Comparison of ENCODE assay signal across 9 cellular contexts in the genomic region with DNA sequence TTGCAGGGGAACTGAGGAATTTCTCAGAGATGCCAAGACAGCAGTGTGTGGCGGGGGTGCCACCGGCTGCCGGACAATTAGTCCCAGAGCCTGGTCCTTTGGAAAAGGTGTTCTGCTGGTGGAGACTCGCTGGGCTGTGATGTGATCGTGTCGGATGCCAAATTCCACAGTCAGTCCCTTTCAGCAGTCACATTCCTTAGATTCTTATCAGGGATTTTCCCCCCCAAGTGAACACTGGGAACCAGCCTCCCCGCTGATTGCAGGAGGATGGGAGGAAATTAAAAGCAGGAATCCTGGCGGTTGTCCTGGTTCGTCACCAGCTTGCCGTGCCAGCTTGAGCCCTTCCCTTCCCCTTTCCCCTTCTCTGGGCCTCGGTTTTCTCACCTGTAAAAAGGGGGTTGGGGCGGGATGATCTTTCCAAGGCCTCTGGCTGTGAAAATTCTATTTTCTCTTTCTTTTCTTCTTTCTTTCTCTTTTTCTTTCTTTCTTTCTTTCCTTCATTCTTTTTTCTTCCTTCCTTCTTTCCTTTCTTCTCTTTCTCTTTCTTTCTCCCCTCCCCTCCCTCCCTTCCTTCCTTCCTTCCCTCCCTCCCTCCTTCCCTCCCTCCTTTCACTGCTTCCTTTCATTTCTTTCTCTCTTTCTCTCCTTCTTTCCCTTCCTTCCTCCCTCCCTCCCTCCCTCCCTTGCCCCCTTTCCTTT. TPM values are rescaled to one million over a fixed set of nuclear protein-coding genes. Genes with fewer than 3 reads are reported as not detected.
DNase-seq lines count a peak whose midpoint lies in the region; ATAC-seq, FAIRE-seq and TF ChIP-seq lines count a peak whose summit lies in the region.
"Had no signal": no experiment of that assay in that cellular context is flagged by ENCODE, and none has a peak within 500 bp of the region (broad histone marks: within the 10 kb centered on the region; RNA-seq: fewer than 3 reads in every experiment).

No MANE protein-coding gene starts in this region.

- no peaks in the 10 kb centered on the region for H3K27me3 Mint-ChIP-seq in progenitor cell of endocrine pancreas
- H3K27me3 Mint-ChIP-seq in natural killer cell (ENCODE audit: low read depth in 2 of 2): peaks cover 0 to 36% of the 10 kb centered on the region in 2 donors

- TF ChIP-seq CTCF in progenitor cell of endocrine pancreas (IDR thresholded peaks at IDR 0.05; ENCODE audit: unreplicated experiment): no peak
- TF ChIP-seq CTCF in natural killer cell (IDR thresholded peaks at IDR 0.05): no peak

- intact Hi-C loops in natural killer cell (cut with micrococcal nuclease): no loop called here

- H3K4me3 Mint-ChIP-seq in progenitor cell of endocrine pancreas (ENCODE audit: low read depth): no peak overlapping the region
- H3K4me3 Mint-ChIP-seq in natural killer cell: no peak overlapping the region

- H3K9me3 Mint-ChIP-seq in progenitor cell of endocrine pancreas (ENCODE audit: low read depth) (no peaks in the 10 kb centered on the region), natural killer cell (no peaks in the 10 kb centered on the region)

- H3K27ac Mint-ChIP-seq in progenitor cell of endocrine pancreas (peak overlapping the region; percentile 49), natural killer cell (no peak overlapping the region)

- H3K4me1 Mint-ChIP-seq in progenitor cell of endocrine pancreas (ENCODE audit: low read depth) (peaks cover 6% of the 10 kb centered on the region), natural killer cell (no peaks in the 10 kb centered on the region)

- FAIRE-seq in frontal cortex (lab: Jason Lieb, UNC): no peak

- H3K36me3 Mint-ChIP-seq in progenitor cell of endocrine pancreas (ENCODE audit: insufficient read depth) (peaks cover 8% of the 10 kb centered on the region), natural killer cell (no peaks in the 10 kb centered on the region)

- ATAC-seq in GM18861 (IDR thresholded peaks at IDR 0.05; ENCODE audit: unreplicated experiment) (no peak), natural killer cell (no peak)
- ATAC-seq: esophagus mucosa had no signal

- DNase-seq in GM03348 (ENCODE audit: low spot score) (peak; percentile 84), SK-N-DZ (ENCODE audit: low spot score) (peak; percentile 30), fibroblast of gingiva (ENCODE audit: low read depth) (peak; percentile 43), progenitor cell of endocrine pancreas (ENCODE audit: low spot score, unreplicated experiment) (no peak), frontal cortex (ENCODE audit: low spot score in 2 of 2) (no peak), NCI-H510A (lab: John Stamatoyannopoulos, UW) (no peak), natural killer cell (no peak)

RNA-seq across cellular contexts. Expression of a gene that starts 39.6 kb away (rescaled TPM):
- 39.1 and 48.8 TPM in 2 replicates for polyA plus RNA-seq in SK-N-DZ (2014; cell fraction: cytosol; rRNA removed)
- 25.2 and 31.3 TPM in 2 replicates for polyA plus RNA-seq in SK-N-DZ (2014; cell fraction: nucleus; rRNA removed)
- 44.5 and 46.2 TPM in 2 replicates for total RNA-seq in progenitor cell of endocrine pancreas
- 14.3 TPM for total RNA-seq in frontal cortex
- total RNA-seq in natural killer cell: under 1 TPM in 1 of 3 donors, not detected in 2; 0.16 TPM
- total RNA-seq: esophagus mucosa had no signal

Comparison
In these comparisons a context has a peak if more than half of its experiments do, and no peak if none do; other contexts are left out.
1. DNase-seq: peak in GM03348 (single experiment), SK-N-DZ (single experiment) and fibroblast of gingiva (single experiment); none in progenitor cell of endocrine pancreas (single experiment), frontal cortex (0 of 2), NCI-H510A (single experiment) and natural killer cell (single experiment).
2. RNA of a gene that starts 39.6 kb away (total RNA-seq): 44.5 to 46.2 TPM in progenitor cell of endocrine pancreas and 14.3 TPM in frontal cortex (single experiment); 0.16 TPM in natural killer cell; every median in the first group is over 10 times any median in the second.